In the genomic region with DNA sequence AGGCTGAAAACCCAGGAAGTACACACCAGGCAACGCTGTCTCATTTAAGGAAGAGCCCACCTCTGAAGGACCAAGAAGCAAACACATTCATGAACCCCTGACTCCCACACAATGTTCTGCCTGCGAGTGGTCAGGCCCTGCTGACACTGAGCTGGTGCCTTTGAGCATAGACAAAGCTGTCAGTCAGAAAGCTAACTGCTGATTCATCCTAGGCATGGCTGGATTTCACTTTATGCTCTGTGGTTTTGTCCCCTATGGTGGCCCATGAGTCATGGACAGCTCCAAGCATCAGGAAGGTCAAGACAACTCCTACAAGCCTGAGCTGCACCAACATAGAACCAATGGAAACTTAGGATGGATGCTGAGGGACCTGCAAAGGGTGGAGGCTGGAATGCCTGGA, we compare ENCODE assay signal across 9 cellular contexts.
DNase-seq lines count a peak whose midpoint lies in the region; ATAC-seq and TF ChIP-seq lines count a peak whose summit lies in the region.
"Had no signal": no experiment of that assay in that cellular context is flagged by ENCODE, and none has a peak within 500 bp of the region (broad histone marks: within the 10 kb centered on the region; RNA-seq: fewer than 3 reads in every experiment).

No MANE protein-coding gene starts in this region.

- TF ChIP-seq CTCF in astrocyte of the cerebellum (IDR thresholded peaks at IDR 0.05; ENCODE audit: low read depth, low read length, missing control alignments) = no peak
- no peak for TF ChIP-seq CTCF in gastrocnemius medialis (IDR thresholded peaks at IDR 0.05 in 4 of 5, conservative IDR thresholded peaks at IDR 0.05 in 1 of 5)
- TF ChIP-seq CTCF in gastroesophageal sphincter (IDR thresholded peaks at IDR 0.05) = no peak

- H3K4me1 ChIP-seq in gastrocnemius medialis = peaks cover 27 to 34% of the 10 kb centered on the region in 2 donors
- peaks cover 0 to 11% (median 0%) of the 10 kb centered on the region in 3 donors for H3K4me1 ChIP-seq in gastroesophageal sphincter

- peaks cover 0 to 13% of the 10 kb centered on the region in 2 donors for H3K36me3 ChIP-seq in gastrocnemius medialis
- peaks cover 0 to 60% of the 10 kb centered on the region in 2 donors for H3K36me3 ChIP-seq in gastroesophageal sphincter

- DNase-seq in HK-2 (ENCODE audit: unreplicated experiment) (peak; percentile 69), astrocyte of the cerebellum (ENCODE audit: low read depth) (peak; percentile 23), gastrocnemius medialis (peak; percentile 27 to 29), NK-92 (lab: John Stamatoyannopoulos, UW; ENCODE audit: unreplicated experiment) (no peak)
- DNase-seq: left cardiac atrium had no signal

- H3K27me3 ChIP-seq in gastrocnemius medialis (no peaks in the 10 kb centered on the region), gastroesophageal sphincter (no peaks in the 10 kb centered on the region)

- no peak overlapping the region for H3K4me3 ChIP-seq in astrocyte of the cerebellum (ENCODE audit: low read depth, low read length)
- no peak overlapping the region for H3K4me3 ChIP-seq in gastrocnemius medialis
- no peak overlapping the region for H3K4me3 ChIP-seq in gastroesophageal sphincter

- intact Hi-C loops in gastrocnemius medialis (cut with DNase I; ENCODE audit: low total_unique reads) = loop anchor here (5.0 kb wide), 2 partner anchors 42 to 77 kb away; a partner anchor contains a TSS

- WGBS in gastroesophageal sphincter (ENCODE audit: low coverage in 1 of 2), 2 donors = 100% methylated on average over 1 of the region's 2 CpGs; no CpG with 5 or more reads in 1 of the 2 donors

- H3K27ac ChIP-seq in gastrocnemius medialis (peak overlapping the region in 3 of 4 donors; percentile 84 to 98 (median 95)), gastroesophageal sphincter (no peak overlapping the region)

- in situ Hi-C loops in astrocyte of the cerebellum (cut with HindIII; ENCODE audit: low sequenced_read_pairs) = no loop called here
- in situ Hi-C loops in gastrocnemius medialis (cut with MboI; ENCODE audit: low sequenced_read_pairs in 4 of 4) = loop anchor here in 1 of 4 donors (25.0 kb wide), 1 partner anchor 347 kb away; a partner anchor contains a TSS

- TF ChIP-seq POLR2A in gastrocnemius medialis (IDR thresholded peaks at IDR 0.05) (no peak), gastroesophageal sphincter (IDR thresholded peaks at IDR 0.05) (no peak)

- no peaks in the 10 kb centered on the region for H3K9me3 ChIP-seq in gastrocnemius medialis
- H3K9me3 ChIP-seq in gastroesophageal sphincter = no peaks in the 10 kb centered on the region

- TF ChIP-seq EP300 in gastroesophageal sphincter (IDR thresholded peaks at IDR 0.05) = no peak

- peak; percentile 71 for ATAC-seq in GM19023 (IDR thresholded peaks at IDR 0.05; ENCODE audit: unreplicated experiment)
- ATAC-seq in gastrocnemius medialis = peak; percentile 51 to 58
- no peak for ATAC-seq in gastroesophageal sphincter
- no peak for ATAC-seq in GM21515 (IDR thresholded peaks at IDR 0.05; ENCODE audit: unreplicated experiment)
- ATAC-seq in GM19395 (IDR thresholded peaks at IDR 0.05; ENCODE audit: unreplicated experiment) = no peak

Comparison
In these comparisons a context has a peak if more than half of its experiments do, and no peak if none do; other contexts are left out.
1. ATAC-seq: peak in GM19023 (single experiment) and gastrocnemius medialis (2 of 2); none in gastroesophageal sphincter (single experiment), GM21515 (single experiment) and GM19395 (single experiment).
2. H3K27ac ChIP-seq: peak in gastrocnemius medialis (3 of 4); none in gastroesophageal sphincter (0 of 4).